ENCODE assay signal across 8 cellular contexts in genomic region chr1:109621402-109622101, GRCh38. TPM values are rescaled to one million over a fixed set of nuclear protein-coding genes. Genes with fewer than 3 reads are reported as not detected.
DNase-seq lines count a peak whose midpoint lies in the region; ATAC-seq lines count a peak whose summit lies in the region.

No MANE protein-coding gene starts in this region.

- H3K4me1 ChIP-seq in iPS-18a (ENCODE audit: control insufficient read depth, low read depth, low read length): peaks cover 20% of the 10 kb centered on the region

- H3K9ac ChIP-seq in iPS-18a (ENCODE audit: low read length): no peak overlapping the region

- H3K4me1 Mint-ChIP-seq in activated T-helper 2 cell treated with anti-CD3 and anti-CD28 coated beads, Interferon-gamma antibody, Interleukin-2, Interleukin-4, amounts not matched to agents 10 μg/mL and 5 μg/mL and 100 μg/mL, durations not matched to agents 14 hours and 24 hours and 36 hours (ENCODE audit: low read depth): peaks cover 56% of the 10 kb centered on the region

- H3K9me3 ChIP-seq in iPS-18a (ENCODE audit: control insufficient read depth, low read depth, low read length): no peaks in the 10 kb centered on the region

- H3K9me3 Mint-ChIP-seq in activated T-helper 2 cell treated with anti-CD3 and anti-CD28 coated beads, Interferon-gamma antibody, Interleukin-2, Interleukin-4, amounts not matched to agents 10 μg/mL and 5 μg/mL and 100 μg/mL, durations not matched to agents 14 hours and 24 hours and 36 hours: no peaks in the 10 kb centered on the region

- no peak for ATAC-seq in sciatic nerve

- H3K4me3 Mint-ChIP-seq in activated T-helper 2 cell treated with anti-CD3 and anti-CD28 coated beads, Interferon-gamma antibody, Interleukin-2, Interleukin-4, amounts not matched to agents 10 μg/mL and 5 μg/mL and 100 μg/mL, durations not matched to agents 14 hours and 24 hours and 36 hours (ENCODE audit: low read depth): peak overlapping the region; percentile 93

- peak overlapping the region; percentile 68 for H3K27ac Mint-ChIP-seq in activated T-helper 2 cell treated with anti-CD3 and anti-CD28 coated beads, Interferon-gamma antibody, Interleukin-2, Interleukin-4, amounts not matched to agents 10 μg/mL and 5 μg/mL and 100 μg/mL, durations not matched to agents 14 hours and 24 hours and 36 hours

- H3K27me3 ChIP-seq in iPS-18a (ENCODE audit: control insufficient read depth, insufficient read depth, low read length): no peaks in the 10 kb centered on the region

- no peak overlapping the region for H3K27ac ChIP-seq in iPS-18a (ENCODE audit: low read length)
- H3K27ac ChIP-seq in temporal lobe (ENCODE audit: low read depth, low read length): peak overlapping the region; percentile 34

- DNase-seq in activated CD4-positive, alpha-beta T cell treated with anti-CD3 and anti-CD28 coated beads for 48 hours: peak; percentile 43
- no peak for DNase-seq in activated CD4-positive, alpha-beta T cell treated with anti-CD3 and anti-CD28 coated beads for 1 hour
- DNase-seq in activated T-helper 2 cell treated with anti-CD3 and anti-CD28 coated beads, Interferon-gamma antibody, Interleukin-2, Interleukin-4, amounts not matched to agents 10 μg/mL and 5 μg/mL and 100 μg/mL, durations not matched to agents 14 hours and 24 hours and 36 hours (ENCODE audit: low spot score): no peak
- DNase-seq in GF-D8 (lab: John Stamatoyannopoulos, UW) (no peak), cortex of kidney (lab: John Stamatoyannopoulos, UW) (no peak), sciatic nerve (ENCODE audit: low spot score) (no peak)

- H3K36me3 Mint-ChIP-seq in activated T-helper 2 cell treated with anti-CD3 and anti-CD28 coated beads, Interferon-gamma antibody, Interleukin-2, Interleukin-4, amounts not matched to agents 10 μg/mL and 5 μg/mL and 100 μg/mL, durations not matched to agents 14 hours and 24 hours and 36 hours (ENCODE audit: low read depth): peaks cover 8% of the 10 kb centered on the region

- peaks cover 1% of the 10 kb centered on the region for H3K36me3 ChIP-seq in iPS-18a (ENCODE audit: control insufficient read depth, low read depth, low read length)

- intact Hi-C loops in activated T-helper 2 cell treated with anti-CD3 and anti-CD28 coated beads, Interferon-gamma antibody, Interleukin-2, Interleukin-4, amounts not matched to agents 10 μg/mL and 5 μg/mL and 100 μg/mL, durations not matched to agents 14 hours and 24 hours and 36 hours (cut with micrococcal nuclease): loop anchor here (2.0 kb wide), 1 partner anchor 413 kb away; the partner anchor contains the start of gene STRIP1
- intact Hi-C loops in sciatic nerve (cut with DNase I): no loop called here

- peak overlapping the region; percentile 91 for H3K4me3 ChIP-seq in iPS-18a (ENCODE audit: low read length)

- H3K27me3 Mint-ChIP-seq in activated T-helper 2 cell treated with anti-CD3 and anti-CD28 coated beads, Interferon-gamma antibody, Interleukin-2, Interleukin-4, amounts not matched to agents 10 μg/mL and 5 μg/mL and 100 μg/mL, durations not matched to agents 14 hours and 24 hours and 36 hours (ENCODE audit: low read depth): no peaks in the 10 kb centered on the region

RNA-seq across cellular contexts. Expression of gene AMPD2, which starts 1.9 kb away (rescaled TPM):
- total RNA-seq in activated T-helper 2 cell treated with anti-CD3 and anti-CD28 coated beads, Interferon-gamma antibody, Interleukin-2, Interleukin-4, amounts not matched to agents 10 μg/mL and 5 μg/mL and 100 μg/mL, durations not matched to agents 14 hours and 24 hours and 36 hours: 77.5 and 78.4 TPM in 2 replicates
- total RNA-seq in temporal lobe (50.9 TPM), sciatic nerve (49.5 TPM)

RNA-seq across cellular contexts. Expression of gene GNAT2, which starts 2.1 kb away (rescaled TPM):
- total RNA-seq in activated T-helper 2 cell treated with anti-CD3 and anti-CD28 coated beads, Interferon-gamma antibody, Interleukin-2, Interleukin-4, amounts not matched to agents 10 μg/mL and 5 μg/mL and 100 μg/mL, durations not matched to agents 14 hours and 24 hours and 36 hours: 0.18 TPM in 1 of 2 replicates, not detected in the other
- not detected for total RNA-seq in temporal lobe
- not detected for total RNA-seq in sciatic nerve

RNA-seq across cellular contexts. Expression of gene GSTM4, which starts 34.3 kb away (rescaled TPM):
- total RNA-seq in activated T-helper 2 cell treated with anti-CD3 and anti-CD28 coated beads, Interferon-gamma antibody, Interleukin-2, Interleukin-4, amounts not matched to agents 10 μg/mL and 5 μg/mL and 100 μg/mL, durations not matched to agents 14 hours and 24 hours and 36 hours: 13.6 and 13.9 TPM in 2 replicates
- total RNA-seq in temporal lobe (6.6 TPM), sciatic nerve (36.7 TPM)

RNA-seq across cellular contexts. Expression of gene GSTM2, which starts 46.3 kb away (rescaled TPM):
- 30.1 and 32.3 TPM in 2 replicates for total RNA-seq in activated T-helper 2 cell treated with anti-CD3 and anti-CD28 coated beads, Interferon-gamma antibody, Interleukin-2, Interleukin-4, amounts not matched to agents 10 μg/mL and 5 μg/mL and 100 μg/mL, durations not matched to agents 14 hours and 24 hours and 36 hours
- 25.1 TPM for total RNA-seq in temporal lobe
- total RNA-seq in sciatic nerve: 194 TPM
